In genomic region chr11:84136926-84137325, GRCh38 we compare ENCODE assay signal across 23 cellular contexts.
DNase-seq lines count a peak whose midpoint lies in the region; ATAC-seq and TF ChIP-seq lines count a peak whose summit lies in the region.
"Had no signal": no experiment of that assay in that cellular context is flagged by ENCODE, and none has a peak within 500 bp of the region (broad histone marks: within the 10 kb centered on the region; RNA-seq: fewer than 3 reads in every experiment).

No MANE protein-coding gene starts in this region.

- ATAC-seq in left lung (peak; percentile 42), HG02981 (IDR thresholded peaks at IDR 0.05; ENCODE audit: unreplicated experiment) (no peak), GM21526 (IDR thresholded peaks at IDR 0.05; ENCODE audit: low FRiP score, unreplicated experiment) (no peak)
- ATAC-seq: PC-3 had no signal

- H3K27me3 ChIP-seq in left lung = no peaks in the 10 kb centered on the region
- H3K27me3 ChIP-seq: BLaER1 treated with 17β-estradiol and CSF1 and Interleukin-3, amounts not matched to agents 10 nM and 100 nM had no signal

- intact Hi-C loops in left lung (cut with DNase I) = no loop called here

- no peak for DNase-seq in SK-N-MC (ENCODE audit: low read depth, low spot score)
- DNase-seq in astrocyte of the spinal cord (ENCODE audit: low read depth, low spot score) = peak; percentile 73
- DNase-seq in left lung = peak in 1 of 2 donors; percentile 41
- no peak for DNase-seq in substantia nigra (lab: John Stamatoyannopoulos, UW)
- DNase-seq in NOMO-1 (lab: John Stamatoyannopoulos, UW; ENCODE audit: unreplicated experiment in 2 of 2) = no peak
- no peak for DNase-seq in MV-4-11 (lab: John Stamatoyannopoulos, UW)
- DNase-seq: Calu3; CD4-positive, alpha-beta memory T cell; DMS153; GOT3; HCEC 1CT; IMR-90; NCI-H1417; NCI-H1694 treated with DMSO at 0.1 percent for 48 hours; NCI-H2081 treated with DMSO at 0.1 percent for 48 hours; NCI-H446; NCI-H526; PC-3; RPMI8226; SHP77 had no signal

- peak overlapping the region; percentile 37; the same call in 1 of the 2 replicates for H3K27ac ChIP-seq in SK-N-MC
- H3K27ac ChIP-seq in left lung = no peak overlapping the region
- peak overlapping the region; percentile 19 for H3K27ac ChIP-seq in substantia nigra (ENCODE audit: low read depth, low read length, poor library complexity, severe bottlenecking)
- H3K27ac ChIP-seq: BLaER1 treated with 17β-estradiol and CSF1 and Interleukin-3, amounts not matched to agents 10 nM and 100 nM had no signal

- no peak overlapping the region for H3K4me3 ChIP-seq in SK-N-MC
- no peak overlapping the region for H3K4me3 ChIP-seq in astrocyte of the spinal cord (ENCODE audit: low read depth, low read length)
- H3K4me3 ChIP-seq in left lung = no peak overlapping the region
- H3K4me3 ChIP-seq: BLaER1 treated with 17β-estradiol and CSF1 and Interleukin-3, amounts not matched to agents 10 nM and 100 nM had no signal

- TF ChIP-seq CTCF in astrocyte of the spinal cord (IDR thresholded peaks at IDR 0.05; ENCODE audit: low read depth, low read length) = no peak
- TF ChIP-seq CTCF in left lung (IDR thresholded peaks at IDR 0.05) = no peak

- H3K4me1 ChIP-seq in left lung = no peaks in the 10 kb centered on the region
- H3K4me1 ChIP-seq: BLaER1 treated with 17β-estradiol and CSF1 and Interleukin-3, amounts not matched to agents 10 nM and 100 nM had no signal

- no peaks in the 10 kb centered on the region for H3K36me3 ChIP-seq in SK-N-MC (ENCODE audit: insufficient read depth, low read length)
- no peaks in the 10 kb centered on the region for H3K36me3 ChIP-seq in left lung
- H3K36me3 ChIP-seq: BLaER1 treated with 17β-estradiol and CSF1 and Interleukin-3, amounts not matched to agents 10 nM and 100 nM had no signal

- in situ Hi-C loops in astrocyte of the spinal cord (cut with HindIII; ENCODE audit: low sequenced_read_pairs) = no loop called here

- no peaks in the 10 kb centered on the region for H3K9me3 ChIP-seq in SK-N-MC (ENCODE audit: low read depth, low read length)
- H3K9me3 ChIP-seq in left lung = no peaks in the 10 kb centered on the region
- H3K9me3 ChIP-seq: BLaER1 treated with 17β-estradiol and CSF1 and Interleukin-3, amounts not matched to agents 10 nM and 100 nM had no signal

- no peak overlapping the region for H3K9ac ChIP-seq in SK-N-MC (ENCODE audit: insufficient read length)
- H3K9ac ChIP-seq: BLaER1 treated with 17β-estradiol and CSF1 and Interleukin-3, amounts not matched to agents 10 nM and 100 nM had no signal

Comparison
In these comparisons a context has a peak if more than half of its experiments do, and no peak if none do; other contexts are left out.
1. H3K27ac ChIP-seq: peak in SK-N-MC (single experiment) and substantia nigra (single experiment); none in left lung (0 of 2).